13 cellular contexts compared by ENCODE assay signal in genomic region chr9:90925581-90926257, GRCh38.
A peak's percentile ranks its signal among the peaks of the same experiment; 100 is the strongest.
DNase-seq lines count a peak whose midpoint lies in the region; ATAC-seq, FAIRE-seq and TF ChIP-seq lines count a peak whose summit lies in the region.
"Had no signal": no experiment of that assay in that cellular context is flagged by ENCODE, and none has a peak within 500 bp of the region (broad histone marks: within the 10 kb centered on the region; RNA-seq: fewer than 3 reads in every experiment).

No MANE protein-coding gene starts in this region.

- peaks cover 41% of the 10 kb centered on the region for H3K4me1 ChIP-seq in mammary epithelial cell (ENCODE audit: insufficient read depth, low read length)
- H3K4me1 ChIP-seq: adrenal gland had no signal

- TF ChIP-seq CTCF in mammary epithelial cell (conservative IDR thresholded peaks at IDR 0.05 in 1 of 2, IDR thresholded peaks at IDR 0.05 in 1 of 2; ENCODE audit: extremely low read depth in 1 of 2, insufficient read depth in 1 of 2, low read depth in 1 of 2, low read length in 2 of 2) (no peak), kidney epithelial cell (IDR thresholded peaks at IDR 0.05; ENCODE audit: insufficient read depth, low read length, poor library complexity, severe bottlenecking) (no peak)

- H3K79me2 ChIP-seq in mammary epithelial cell (ENCODE audit: insufficient read depth, low read length): no peaks in the 10 kb centered on the region

- H3K4me2 ChIP-seq in mammary epithelial cell (ENCODE audit: insufficient read depth, low read depth, low read length): no peak overlapping the region

- H3K36me3 ChIP-seq in mammary epithelial cell (ENCODE audit: insufficient read depth, low read length) (no peaks in the 10 kb centered on the region), kidney epithelial cell (ENCODE audit: control insufficient read depth, insufficient read depth, low read length) (no peaks in the 10 kb centered on the region)
- H3K36me3 ChIP-seq: adrenal gland had no signal

- DNase-seq in AG08395 (ENCODE audit: low spot score) (peak; percentile 84), HTR-8/SVneo (ENCODE audit: insufficient read length, low spot score) (peak; percentile 35), mammary epithelial cell (peak; percentile 60), kidney epithelial cell (ENCODE audit: low read depth) (peak; percentile 67), NCI-H2196 treated with DMSO at 0.1 percent for 48 hours (lab: John Stamatoyannopoulos, UW; ENCODE audit: unreplicated experiment) (no peak)
- DNase-seq: activated CD4-positive, CD25-positive, alpha-beta regulatory T cell treated with anti-CD3 and anti-CD28 coated beads, Interleukin-2, amount 50 U/mL, for 72 hours; activated T-cell treated with anti-CD3 and anti-CD28 coated beads for 4 hours; adrenal gland; Kasumi-1; occipital lobe had no signal

- ATAC-seq in GM21576 (IDR thresholded peaks at IDR 0.05; ENCODE audit: unreplicated experiment) (no peak), GM21526 (IDR thresholded peaks at IDR 0.05; ENCODE audit: low FRiP score, unreplicated experiment) (no peak), HG02885 (IDR thresholded peaks at IDR 0.05; ENCODE audit: poor library complexity, unreplicated experiment) (no peak)

- H3K27me3 ChIP-seq in mammary epithelial cell (ENCODE audit: insufficient read depth, low read length): no peaks in the 10 kb centered on the region
- H3K27me3 ChIP-seq in kidney epithelial cell (ENCODE audit: control insufficient read depth, insufficient read depth, low read length): no peaks in the 10 kb centered on the region
- H3K27me3 ChIP-seq: adrenal gland had no signal

- 97% methylated on average over 2 of the region's 2 CpGs for WGBS in mammary epithelial cell (ENCODE audit: low coverage, missing lambda C conversion rate)

- H3K9ac ChIP-seq in mammary epithelial cell (ENCODE audit: insufficient read depth, low read length): no peak overlapping the region

- peak overlapping the region; percentile 22 for H2AFZ ChIP-seq in mammary epithelial cell (ENCODE audit: low read depth, low read length)

- H3K4me3 ChIP-seq in mammary epithelial cell (replicated peaks in 1 of 3; ENCODE audit: insufficient read depth in 1 of 3, low read depth in 2 of 3, low read length in 3 of 3): no peak overlapping the region
- H3K4me3 ChIP-seq in kidney epithelial cell (ENCODE audit: low read depth, low read length): no peak overlapping the region
- H3K4me3 ChIP-seq: adrenal gland had no signal

- dilution Hi-C loops in mammary epithelial cell (cut with HindIII; ENCODE audit: low sequenced_read_pairs): no loop called here

- CTCF ChIA-PET in mammary epithelial cell (lab: Charles Lee; ENCODE audit: low non-redundant PET): no interaction called here

- H4K20me1 ChIP-seq in mammary epithelial cell (ENCODE audit: insufficient read depth, low read length): no peaks in the 10 kb centered on the region

- H3K27ac ChIP-seq in mammary epithelial cell (ENCODE audit: insufficient read depth, low read depth, low read length): no peak overlapping the region
- H3K27ac ChIP-seq: adrenal gland had no signal

- no peaks in the 10 kb centered on the region for H3K9me3 ChIP-seq in mammary epithelial cell (replicated peaks; ENCODE audit: insufficient read depth, low read length)
- H3K9me3 ChIP-seq: adrenal gland had no signal

- BruUV-seq in mammary epithelial cell (replicated peaks; lab: Mats Ljungman, UMichigan): no TSS peak

- in situ Hi-C loops in mammary epithelial cell (cut with MboI; ENCODE audit: low sequenced_read_pairs in 2 of 2): no loop called here

- intact Hi-C loops in mammary epithelial cell (cut with micrococcal nuclease): no loop called here

- no peak for FAIRE-seq in HTR-8/SVneo (lab: Jason Lieb, UNC)
